In the genomic region with DNA sequence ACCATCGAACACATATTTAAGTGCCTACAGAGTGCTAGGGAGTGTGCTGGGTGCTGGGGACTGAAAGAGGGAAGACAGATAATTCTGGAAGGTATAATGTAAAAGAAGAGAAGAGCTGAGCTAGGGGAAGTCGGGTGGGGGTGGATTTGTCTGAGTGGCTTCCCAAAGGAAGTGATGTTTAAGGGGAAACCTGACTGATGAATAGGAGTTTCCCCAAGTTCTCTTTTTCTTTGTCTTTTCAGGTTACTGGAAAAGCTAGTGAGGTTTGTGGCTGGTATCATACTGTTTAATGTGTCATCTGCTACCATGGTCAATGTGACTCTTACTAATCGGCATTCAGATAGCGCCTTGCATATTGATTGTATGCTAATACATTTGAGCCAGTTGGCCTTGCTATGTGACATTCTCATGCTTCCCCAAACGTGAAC, we compare ENCODE assay signal across 8 cellular contexts.
DNase-seq lines count a peak whose midpoint lies in the region; ATAC-seq and TF ChIP-seq lines count a peak whose summit lies in the region.

No MANE protein-coding gene starts in this region.

- DNase-seq in HT1080 (ENCODE audit: low read depth) (peak; percentile 28), naive B cell (peak; percentile 27), HuH-7 (ENCODE audit: low spot score) (no peak), WTC11 (ENCODE audit: low spot score) (no peak), T-helper 9 cell (no peak)

- CTCF ChIA-PET in WTC11 (lab: Charles Lee) = interaction anchor here (1.2 kb wide), 1 partner anchor 268 kb away, joined by 5 read pairs; a partner anchor contains a TSS

- peak overlapping the region in 6 of 8 donors; percentile 8 to 73 (median 31) for H3K4me3 Mint-ChIP-seq in naive B cell
- no peak overlapping the region for H3K4me3 Mint-ChIP-seq in WTC11

- peak overlapping the region; percentile 15 to 93 (median 72) for H3K27ac Mint-ChIP-seq in naive B cell
- H3K27ac Mint-ChIP-seq in WTC11 = no peak overlapping the region

- H3K27me3 Mint-ChIP-seq in naive B cell = no peaks in the 10 kb centered on the region
- no peaks in the 10 kb centered on the region for H3K27me3 Mint-ChIP-seq in WTC11 (ENCODE audit: low read depth)

- H3K36me3 Mint-ChIP-seq in naive B cell (peaks cover 6 to 18% of the 10 kb centered on the region in 2 donors), WTC11 (no peaks in the 10 kb centered on the region)

- ATAC-seq in GM18499 (IDR thresholded peaks at IDR 0.05; ENCODE audit: insufficient read depth, unreplicated experiment) (peak; percentile 68), GM21526 (IDR thresholded peaks at IDR 0.05; ENCODE audit: low FRiP score, unreplicated experiment) (peak; percentile 46), naive B cell (ENCODE audit: low read depth in 2 of 2) (peak; percentile 77 to 78), WTC11 (no peak), HG02970 (IDR thresholded peaks at IDR 0.05; ENCODE audit: low FRiP score, unreplicated experiment) (no peak)

- H3K9me3 Mint-ChIP-seq in naive B cell (no peaks in the 10 kb centered on the region), WTC11 (no peaks in the 10 kb centered on the region)

- TF ChIP-seq CTCF in WTC11 (IDR thresholded peaks at IDR 0.05) = no peak

- peaks cover 33 to 49% (median 48%) of the 10 kb centered on the region in 3 donors for H3K4me1 Mint-ChIP-seq in naive B cell
- H3K4me1 Mint-ChIP-seq in WTC11 = peaks cover 30% of the 10 kb centered on the region

- POLR2A ChIA-PET in WTC11 (lab: Charles Lee) = no interaction called here

TF ChIP-seq in WTC11, 78 proteins besides CTCF, POLR2A, EP300 and RAD21:
- no peak for TF ChIP-seq GRHL2 (CRISPR knock-in tag; IDR thresholded peaks at IDR 0.05; ENCODE audit: insufficient replicate concordance, severe bottlenecking)

Comparison
In these comparisons a context has a peak if more than half of its experiments do, and no peak if none do; other contexts are left out.
1. ATAC-seq: peak in GM18499 (single experiment), GM21526 (single experiment) and naive B cell (2 of 2); none in WTC11 (single experiment) and HG02970 (single experiment).
2. DNase-seq: peak in HT1080 (single experiment) and naive B cell (single experiment); none in HuH-7 (single experiment), WTC11 (single experiment) and T-helper 9 cell (single experiment).